ENCODE assay signal across 11 cellular contexts in genomic region chr12:11861864-11862600, GRCh38.
DNase-seq lines count a peak whose midpoint lies in the region; ATAC-seq and TF ChIP-seq lines count a peak whose summit lies in the region.
"Had no signal": no experiment of that assay in that cellular context is flagged by ENCODE, and none has a peak within 500 bp of the region (broad histone marks: within the 10 kb centered on the region; RNA-seq: fewer than 3 reads in every experiment).

No MANE protein-coding gene starts in this region.

- H3K9me3 Mint-ChIP-seq in IgD-negative memory B cell, result peaks cover 1 to 22% (median 3%) of the 10 kb centered on the region in 3 donors
- H3K9me3 Mint-ChIP-seq in stimulated activated naive B cell treated with anti-CD40 and anti-IgM and Interleukin-4, amounts not matched to agents 10 μg/mL and 1 μg/mL and 100 μg/mL, for 72 hours, result peaks cover 5 to 13% of the 10 kb centered on the region in 2 donors

- H3K4me1 Mint-ChIP-seq in IgD-negative memory B cell, result peaks cover 2 to 5% (median 5%) of the 10 kb centered on the region in 3 donors
- peaks cover 17 to 27% of the 10 kb centered on the region in 2 donors for H3K4me1 Mint-ChIP-seq in stimulated activated naive B cell treated with anti-CD40 and anti-IgM and Interleukin-4, amounts not matched to agents 10 μg/mL and 1 μg/mL and 100 μg/mL, for 72 hours

- H3K27me3 ChIP-seq in adrenal gland (no peaks in the 10 kb centered on the region), left lung (no peaks in the 10 kb centered on the region)
- H3K27me3 ChIP-seq: neutrophil had no signal

- peak overlapping the region in 2 of 3 donors; percentile 10 to 32 for H3K27ac Mint-ChIP-seq in IgD-negative memory B cell
- peak overlapping the region; percentile 88 for H3K27ac Mint-ChIP-seq in stimulated activated naive B cell treated with anti-CD40 and anti-IgM and Interleukin-4, amounts not matched to agents 10 μg/mL and 1 μg/mL and 100 μg/mL, for 72 hours
- H3K27ac Mint-ChIP-seq: activated CD8-positive, alpha-beta T cell treated with anti-CD3 and anti-CD28 coated beads for 36 hours had no signal

- H3K4me3 ChIP-seq in adrenal gland (no peak overlapping the region), left lung (no peak overlapping the region)

- ATAC-seq in left lung, result no peak
- ATAC-seq in stimulated activated naive B cell treated with anti-CD40 and anti-IgM and Interleukin-4, amounts not matched to agents 10 μg/mL and 1 μg/mL and 100 μg/mL, for 72 hours (replicated peaks), result no peak
- ATAC-seq in GM18519 (IDR thresholded peaks at IDR 0.05; ENCODE audit: low FRiP score, unreplicated experiment), result no peak
- ATAC-seq: activated CD8-positive, alpha-beta T cell treated with anti-CD3 and anti-CD28 coated beads for 36 hours had no signal

- intact Hi-C loops in adrenal gland (cut with DNase I), result no loop called here
- intact Hi-C loops in left lung (cut with DNase I), result no loop called here

- H3K9me3 ChIP-seq in adrenal gland (replicated peaks in 1 of 3) (peaks cover 0 to 8% (median 6%) of the 10 kb centered on the region in 3 donors), left lung (peaks cover 0 to 15% of the 10 kb centered on the region in 2 donors)
- H3K9me3 ChIP-seq: neutrophil had no signal

- DNase-seq in adrenal gland (no peak), left lung (no peak), NCI-H748 (lab: John Stamatoyannopoulos, UW; ENCODE audit: unreplicated experiment) (no peak), ecto neural progenitor cell (ENCODE audit: low spot score) (no peak)
- DNase-seq in stimulated activated naive B cell treated with anti-CD40 and anti-IgM and Interleukin-4, amounts not matched to agents 10 μg/mL and 1 μg/mL and 100 μg/mL, for 72 hours, result no peak
- DNase-seq: activated CD8-positive, alpha-beta T cell treated with anti-CD3 and anti-CD28 coated beads for 36 hours; NCI-H1930; SHP77 treated with DMSO at 0.1 percent for 48 hours had no signal

- H3K4me1 ChIP-seq in adrenal gland (replicated peaks in 1 of 2) (peaks cover 21 to 40% of the 10 kb centered on the region in 2 donors), left lung (peaks cover 11 to 46% of the 10 kb centered on the region in 2 donors)

- H3K36me3 Mint-ChIP-seq in IgD-negative memory B cell, result peaks cover 27% of the 10 kb centered on the region
- H3K36me3 Mint-ChIP-seq in stimulated activated naive B cell treated with anti-CD40 and anti-IgM and Interleukin-4, amounts not matched to agents 10 μg/mL and 1 μg/mL and 100 μg/mL, for 72 hours, result peaks cover 68 to 82% of the 10 kb centered on the region in 2 donors

- H3K36me3 ChIP-seq in adrenal gland (replicated peaks in 1 of 2), result no peaks in the 10 kb centered on the region
- peaks cover 0 to 28% of the 10 kb centered on the region in 2 donors for H3K36me3 ChIP-seq in left lung

- TF ChIP-seq CTCF in adrenal gland (IDR thresholded peaks at IDR 0.05) (no peak), left lung (IDR thresholded peaks at IDR 0.05) (no peak)

- 64 to 77% (median 76%) methylated on average over 7 of the region's 7 CpGs for whole genome bisulfite sequencing in adrenal gland, 4 donors

- no peak for TF ChIP-seq POLR2A in adrenal gland (IDR thresholded peaks at IDR 0.05)

- H3K4me3 Mint-ChIP-seq in IgD-negative memory B cell, result no peak overlapping the region
- H3K4me3 Mint-ChIP-seq in stimulated activated naive B cell treated with anti-CD40 and anti-IgM and Interleukin-4, amounts not matched to agents 10 μg/mL and 1 μg/mL and 100 μg/mL, for 72 hours, result no peak overlapping the region
- H3K4me3 Mint-ChIP-seq: activated CD8-positive, alpha-beta T cell treated with anti-CD3 and anti-CD28 coated beads for 36 hours had no signal

- H3K27ac ChIP-seq in adrenal gland (peak overlapping the region in 4 of 5 donors; percentile 70 to 90 (median 82)), left lung (peak overlapping the region; percentile 69)

- no peaks in the 10 kb centered on the region for H3K27me3 Mint-ChIP-seq in IgD-negative memory B cell
- no peaks in the 10 kb centered on the region for H3K27me3 Mint-ChIP-seq in stimulated activated naive B cell treated with anti-CD40 and anti-IgM and Interleukin-4, amounts not matched to agents 10 μg/mL and 1 μg/mL and 100 μg/mL, for 72 hours
- H3K27me3 Mint-ChIP-seq: activated CD8-positive, alpha-beta T cell treated with anti-CD3 and anti-CD28 coated beads for 36 hours had no signal
